ENCODE assay signal across 2 cellular contexts in genomic region chr9:1986341-1986740, GRCh38.
TF ChIP-seq lines count a peak whose summit lies in the region.

No MANE protein-coding gene starts in this region.

TF ChIP-seq in liver, 16 proteins besides CTCF, POLR2A, EP300 and RAD21 (continued from another document):
- TF ChIP-seq REST (IDR thresholded peaks at IDR 0.05) (no peak), GABPA (IDR thresholded peaks at IDR 0.05 in 1 of 2, conservative IDR thresholded peaks at IDR 0.05 in 1 of 2) (no peak), ATF3 (IDR thresholded peaks at IDR 0.05) (no peak), SP1 (IDR thresholded peaks at IDR 0.05) (no peak), EGR1 (IDR thresholded peaks at IDR 0.05; ENCODE audit: low read depth in 2 of 2) (no peak), MAX (IDR thresholded peaks at IDR 0.05) (no peak), JUND (IDR thresholded peaks at IDR 0.05) (no peak), ZBTB33 (IDR thresholded peaks at IDR 0.05) (no peak), HNF4A (conservative IDR thresholded peaks at IDR 0.05) (peak in 1 of 2 donors; percentile 53), FOXA1 (IDR thresholded peaks at IDR 0.05) (no peak)

TF ChIP-seq in HepG2, 621 proteins besides CTCF, POLR2A, EP300 and RAD21 (continued from another document):
- TF ChIP-seq PRDM10 (CRISPR knock-in tag; IDR thresholded peaks at IDR 0.05; ENCODE audit: low read depth) = no peak
- no peak for TF ChIP-seq NBN (conservative IDR thresholded peaks at IDR 0.05)
- no peak for TF ChIP-seq SIX1 (CRISPR knock-in tag; IDR thresholded peaks at IDR 0.05; ENCODE audit: borderline replicate concordance)
- no peak for TF ChIP-seq CENPX (CRISPR knock-in tag; IDR thresholded peaks at IDR 0.05)
- no peak for TF ChIP-seq TERF1 (CRISPR knock-in tag; IDR thresholded peaks at IDR 0.05)
- no peak for TF ChIP-seq ZNF280D (CRISPR knock-in tag; IDR thresholded peaks at IDR 0.05)
- TF ChIP-seq PBX2 (CRISPR knock-in tag; IDR thresholded peaks at IDR 0.05) = no peak
